In genomic region chr10:30392564-30392990, GRCh38 we compare ENCODE assay signal across 8 cellular contexts. TPM values are rescaled to one million over a fixed set of nuclear protein-coding genes. Genes with fewer than 3 reads are reported as not detected.
DNase-seq lines count a peak whose midpoint lies in the region; ATAC-seq and TF ChIP-seq lines count a peak whose summit lies in the region.

No MANE protein-coding gene starts in this region.

- H3K27me3 ChIP-seq in Caco-2 (replicated peaks; ENCODE audit: control insufficient read depth, insufficient read depth, low read length) = no peaks in the 10 kb centered on the region; the same call in 1 of the 2 replicates
- H3K27me3 ChIP-seq in SJCRH30 = no peaks in the 10 kb centered on the region
- H3K27me3 ChIP-seq in thoracic aorta (replicated peaks; ENCODE audit: insufficient read depth) = no peaks in the 10 kb centered on the region

- H3K36me3 Mint-ChIP-seq in Caco-2 (ENCODE audit: insufficient read depth, unreplicated experiment) (peaks cover 6% of the 10 kb centered on the region), osteocyte (ENCODE audit: unreplicated experiment) (no peaks in the 10 kb centered on the region)

- TF ChIP-seq CTCF in Caco-2 (IDR thresholded peaks at IDR 0.05; ENCODE audit: insufficient read depth in 1 of 2, low read depth in 1 of 2, low read length in 1 of 2, severe bottlenecking in 1 of 2, unreplicated experiment in 1 of 2) (peak; percentile 99), osteocyte (IDR thresholded peaks at IDR 0.05) (peak; percentile 93), thoracic aorta (IDR thresholded peaks at IDR 0.05) (peak; percentile 99)

- POLR2A ChIA-PET in Caco-2 (lab: Charles Lee) = no interaction called here

- H3K9me3 ChIP-seq in Caco-2 (no peaks in the 10 kb centered on the region), SJCRH30 (replicated peaks) (no peaks in the 10 kb centered on the region), thoracic aorta (no peaks in the 10 kb centered on the region)

- H3K4me1 ChIP-seq in Caco-2 (no peaks in the 10 kb centered on the region), SJCRH30 (no peaks in the 10 kb centered on the region), thoracic aorta (ENCODE audit: control insufficient read depth in 1 of 2, low read depth in 2 of 2) (peaks cover 0 to 7% of the 10 kb centered on the region in 2 donors)

- H3K27ac ChIP-seq in SJCRH30 (no peak overlapping the region), thoracic aorta (no peak overlapping the region)

- H3K4me3 ChIP-seq in Caco-2 (ENCODE audit: low read depth, low read length) = no peak overlapping the region
- H3K4me3 ChIP-seq in SJCRH30 = no peak overlapping the region
- H3K4me3 ChIP-seq in thoracic aorta = peak overlapping the region; percentile 49

- peak; percentile 94 for ATAC-seq in GM21390 (IDR thresholded peaks at IDR 0.05; ENCODE audit: unreplicated experiment)
- peak; percentile 47 for ATAC-seq in thoracic aorta (ENCODE audit: insufficient number of reproducible peaks, low FRiP score, low read depth)

- DNase-seq in Caco-2 (peak; percentile 84 to 90), HuH-7.5 (ENCODE audit: low spot score) (peak; percentile 81), SJCRH30 (peak; percentile 64 to 84), activated gamma-delta T cell (lab: John Stamatoyannopoulos, UW) (peak; percentile 12), germinal center (ENCODE audit: low spot score) (peak; percentile 87), osteocyte (ENCODE audit: extremely low spot score, unreplicated experiment) (peak; percentile 90), thoracic aorta (ENCODE audit: low spot score) (peak; percentile 22)

- no TSS peak for BruUV-seq in Caco-2 (replicated peaks; lab: Mats Ljungman, UMichigan)

- no peaks in the 10 kb centered on the region for H3K9me3 Mint-ChIP-seq in Caco-2 (ENCODE audit: unreplicated experiment)
- H3K9me3 Mint-ChIP-seq in osteocyte (ENCODE audit: unreplicated experiment) = peaks cover 4% of the 10 kb centered on the region

- intact Hi-C loops in Caco-2 (cut with micrococcal nuclease; ENCODE audit: unreplicated experiment) = loop anchor here (1.0 to 2.0 kb wide), 3 partner anchors 142 to 246 kb away; no protein-coding TSS in a partner anchor

- H3K27ac Mint-ChIP-seq in Caco-2 (ENCODE audit: unreplicated experiment) (no peak overlapping the region), osteocyte (ENCODE audit: unreplicated experiment) (no peak overlapping the region)

- no peaks in the 10 kb centered on the region for H3K36me3 ChIP-seq in Caco-2 (ENCODE audit: control insufficient read depth, insufficient read depth, low read length)
- no peaks in the 10 kb centered on the region for H3K36me3 ChIP-seq in SJCRH30
- no peaks in the 10 kb centered on the region for H3K36me3 ChIP-seq in thoracic aorta

- no peaks in the 10 kb centered on the region for H3K4me1 Mint-ChIP-seq in Caco-2 (ENCODE audit: low read depth, unreplicated experiment)
- H3K4me1 Mint-ChIP-seq in osteocyte (ENCODE audit: unreplicated experiment) = peaks cover 3% of the 10 kb centered on the region

- peaks cover 12% of the 10 kb centered on the region for H3K27me3 Mint-ChIP-seq in Caco-2 (ENCODE audit: insufficient read depth, unreplicated experiment)
- H3K27me3 Mint-ChIP-seq in osteocyte (ENCODE audit: unreplicated experiment) = peaks cover 61% of the 10 kb centered on the region

- CTCF ChIA-PET in Caco-2 (lab: Charles Lee) = interaction anchor here (0.7 to 2.7 kb wide), 6 partner anchors 31 to 199 kb away, joined by 3 to 23 read pairs (median 3); no protein-coding TSS in a partner anchor

- peak overlapping the region; percentile 49 for H3K4me3 Mint-ChIP-seq in Caco-2 (ENCODE audit: unreplicated experiment)
- peak overlapping the region; percentile 39 for H3K4me3 Mint-ChIP-seq in osteocyte (ENCODE audit: unreplicated experiment)

RNA-seq across cellular contexts. Expression of gene MAP3K8, which starts 41.4 kb away (rescaled TPM):
- total RNA-seq in Caco-2 (2022) = 17.9 and 18.8 TPM in 2 replicates
- total RNA-seq in SJCRH30 (2014; rRNA removed; shearing (Covaris generic)) = 0.53 and 1.2 TPM in 2 replicates
- total RNA-seq in osteocyte = 11.5 and 13.7 TPM in 2 replicates
- total RNA-seq in thoracic aorta = 10 to 100 TPM; 63.4 to 64.3 TPM

RNA-seq across cellular contexts. Expression of gene MTPAP, which starts 43.5 kb away (rescaled TPM):
- total RNA-seq in Caco-2 (2022) (57.0 and 57.2 TPM in 2 replicates), osteocyte (21.3 and 21.7 TPM in 2 replicates), thoracic aorta (10 to 100 TPM in 1 of 2 donors, 1 to 10 TPM in 1; 5.8 to 19.7 TPM)
- 37.6 and 38.1 TPM in 2 replicates for total RNA-seq in SJCRH30 (2014; rRNA removed; shearing (Covaris generic))

Comparison
In these comparisons a context has a peak if more than half of its experiments do, and no peak if none do; other contexts are left out.
1. DNase-seq: peak in every context shown above with its lines; median percentile 90 in osteocyte; 87 in Caco-2; 87 in germinal center; 81 in HuH-7.5; 74 in SJCRH30; 22 in thoracic aorta; 12 in activated gamma-delta T cell.